ENCODE assay signal across 24 cellular contexts in genomic region chr5:20556364-20556763, GRCh38.
DNase-seq lines count a peak whose midpoint lies in the region; ATAC-seq and TF ChIP-seq lines count a peak whose summit lies in the region.
"Had no signal": no experiment of that assay in that cellular context is flagged by ENCODE, and none has a peak within 500 bp of the region (broad histone marks: within the 10 kb centered on the region; RNA-seq: fewer than 3 reads in every experiment).

No MANE protein-coding gene starts in this region.

- BruUV-seq in mammary epithelial cell (replicated peaks; lab: Mats Ljungman, UMichigan) = no TSS peak

- intact Hi-C loops in mammary epithelial cell (cut with micrococcal nuclease) = no loop called here

- no peaks in the 10 kb centered on the region for H3K27me3 ChIP-seq in mammary epithelial cell (ENCODE audit: insufficient read depth, low read length)
- H3K27me3 ChIP-seq in mesendoderm (ENCODE audit: insufficient read depth, low read length, poor library complexity) = no peaks in the 10 kb centered on the region
- H3K27me3 ChIP-seq: brain microvascular endothelial cell, SJCRH30, testis had no signal

- H3K4me2 ChIP-seq in mammary epithelial cell (ENCODE audit: insufficient read depth, low read depth, low read length) (no peak overlapping the region), mesendoderm (ENCODE audit: low read length) (no peak overlapping the region)

- 79% methylated on average over 4 of the region's 4 CpGs for WGBS in mammary epithelial cell (ENCODE audit: low coverage, missing lambda C conversion rate)
- WGBS in mesendoderm (ENCODE audit: extremely low coverage, insufficient coverage, low lambda C conversion rate) = no CpG with 5 or more reads among the region's 4 CpGs

- H3K23ac ChIP-seq in mesendoderm (ENCODE audit: low read length) = no peak overlapping the region

- H3K79me1 ChIP-seq in mesendoderm (ENCODE audit: low read length) = no peaks in the 10 kb centered on the region

- no peaks in the 10 kb centered on the region for H3K4me1 Mint-ChIP-seq in natural killer cell treated with Interleukin-12 subunit alpha and Interleukin-12 subunit beta and Interleukin-15 and Interleukin-18, amount 100 ng/mL, for 72 hours (ENCODE audit: low read depth in 2 of 2)
- H3K4me1 Mint-ChIP-seq: CD14-positive monocyte; naive thymus-derived CD4-positive, alpha-beta T cell had no signal

- no peak for TF ChIP-seq CTCF in mammary epithelial cell (conservative IDR thresholded peaks at IDR 0.05 in 1 of 2, IDR thresholded peaks at IDR 0.05 in 1 of 2; ENCODE audit: extremely low read depth in 1 of 2, insufficient read depth in 1 of 2, low read depth in 1 of 2, low read length in 2 of 2)

- H4K5ac ChIP-seq in mesendoderm (ENCODE audit: low read length) = no peak overlapping the region

- peaks cover 15% of the 10 kb centered on the region for H3K9me3 Mint-ChIP-seq in natural killer cell treated with Interleukin-12 subunit alpha and Interleukin-12 subunit beta and Interleukin-15 and Interleukin-18, amount 100 ng/mL, for 72 hours

- peaks cover 14% of the 10 kb centered on the region for H3K36me3 Mint-ChIP-seq in natural killer cell treated with Interleukin-12 subunit alpha and Interleukin-12 subunit beta and Interleukin-15 and Interleukin-18, amount 100 ng/mL, for 72 hours
- H3K36me3 Mint-ChIP-seq: CD14-positive monocyte; naive thymus-derived CD4-positive, alpha-beta T cell had no signal

- no peak overlapping the region for H2BK120ac ChIP-seq in mesendoderm (ENCODE audit: low read depth, low read length)

- H3K79me2 ChIP-seq in mammary epithelial cell (ENCODE audit: insufficient read depth, low read length) (no peaks in the 10 kb centered on the region), mesendoderm (ENCODE audit: control insufficient read depth, insufficient read depth, low read length) (no peaks in the 10 kb centered on the region)

- no peak overlapping the region for H3K56ac ChIP-seq in mesendoderm (ENCODE audit: low read length)

- no peaks in the 10 kb centered on the region for H3K27me3 Mint-ChIP-seq in natural killer cell treated with Interleukin-12 subunit alpha and Interleukin-12 subunit beta and Interleukin-15 and Interleukin-18, amount 100 ng/mL, for 72 hours
- H3K27me3 Mint-ChIP-seq: naive thymus-derived CD4-positive, alpha-beta T cell; progenitor cell of endocrine pancreas had no signal

- H2BK15ac ChIP-seq in mesendoderm (replicated peaks; ENCODE audit: low read depth) = no peak overlapping the region

- no peak overlapping the region for H2AFZ ChIP-seq in mammary epithelial cell (ENCODE audit: low read depth, low read length)

- H4K20me1 ChIP-seq in mammary epithelial cell (ENCODE audit: insufficient read depth, low read length) = no peaks in the 10 kb centered on the region

- H3K9me3 ChIP-seq in mammary epithelial cell (replicated peaks; ENCODE audit: insufficient read depth, low read length) = no peaks in the 10 kb centered on the region
- H3K9me3 ChIP-seq: SJCRH30, testis had no signal

- H3K4me3 ChIP-seq in mammary epithelial cell (replicated peaks in 1 of 3; ENCODE audit: insufficient read depth in 1 of 3, low read depth in 2 of 3, low read length in 3 of 3) = no peak overlapping the region
- no peak overlapping the region for H3K4me3 ChIP-seq in mesendoderm (ENCODE audit: low read length)
- H3K4me3 ChIP-seq: lung, SJCRH30, testis had no signal

- no peak overlapping the region for H3K18ac ChIP-seq in mesendoderm (ENCODE audit: low read length)

- no peak overlapping the region for H3K27ac Mint-ChIP-seq in natural killer cell treated with Interleukin-12 subunit alpha and Interleukin-12 subunit beta and Interleukin-15 and Interleukin-18, amount 100 ng/mL, for 72 hours
- H3K27ac Mint-ChIP-seq: CD14-positive monocyte; naive thymus-derived CD4-positive, alpha-beta T cell; progenitor cell of endocrine pancreas had no signal

- H3K27ac ChIP-seq in mammary epithelial cell (ENCODE audit: insufficient read depth, low read depth, low read length) (no peak overlapping the region), mesendoderm (ENCODE audit: low read depth, low read length) (no peak overlapping the region)
- H3K27ac ChIP-seq: brain microvascular endothelial cell, SJCRH30, testis had no signal

- peak; percentile 25 for DNase-seq in ACHN
- DNase-seq in M059J (ENCODE audit: low read depth) = peak; percentile 41
- peak; percentile 27 for DNase-seq in mammary epithelial cell
- DNase-seq in mesendoderm = peak; percentile 31
- no peak for DNase-seq in natural killer cell treated with Interleukin-12 subunit alpha and Interleukin-12 subunit beta and Interleukin-15 and Interleukin-18, amount 100 ng/mL, for 72 hours (ENCODE audit: low spot score)
- no peak for DNase-seq in NCI-H2107 treated with DMSO at 0.1 percent for 48 hours (lab: John Stamatoyannopoulos, UW; ENCODE audit: unreplicated experiment)
- no peak for DNase-seq in COLO829 (ENCODE audit: low spot score)
- DNase-seq: activated naive CD4-positive, alpha-beta T cell treated with anti-CD3 and anti-CD28 coated beads, Interleukin-2, amount 50 U/mL, for 16 hours; activated T-cell treated with anti-CD3 and anti-CD28 coated beads, Interleukin-2, amount 50 U/mL, for 48 hours; brain microvascular endothelial cell; dermis blood vessel endothelial cell; erythroblast; glutamatergic neuron; GOT3; IMR-90; naive thymus-derived CD4-positive, alpha-beta T cell; NCI-H187 treated with DMSO at 0.1 percent for 48 hours; NCI-H510A; SJCRH30; testis had no signal

- dilution Hi-C loops in mammary epithelial cell (cut with HindIII; ENCODE audit: low sequenced_read_pairs) = no loop called here

- H4K8ac ChIP-seq in mesendoderm (ENCODE audit: low read depth, low read length) = no peak overlapping the region

- CTCF ChIA-PET in mammary epithelial cell (lab: Charles Lee; ENCODE audit: low non-redundant PET) = no interaction called here

- H3K36me3 ChIP-seq in mammary epithelial cell (ENCODE audit: insufficient read depth, low read length) (no peaks in the 10 kb centered on the region), mesendoderm (ENCODE audit: control insufficient read depth, insufficient read depth, low read length) (no peaks in the 10 kb centered on the region)
- H3K36me3 ChIP-seq: brain microvascular endothelial cell, SJCRH30 had no signal

- no peak overlapping the region for H3K4me3 Mint-ChIP-seq in natural killer cell treated with Interleukin-12 subunit alpha and Interleukin-12 subunit beta and Interleukin-15 and Interleukin-18, amount 100 ng/mL, for 72 hours
- H3K4me3 Mint-ChIP-seq: CD14-positive monocyte; naive thymus-derived CD4-positive, alpha-beta T cell had no signal

- H2AK5ac ChIP-seq in mesendoderm (ENCODE audit: low read length) = no peak overlapping the region

- in situ Hi-C loops in ACHN (cut with HindIII; ENCODE audit: low pct_ligation_motif_present, low pct_unique_long_range_greater_than_20kb, low sequenced_read_pairs) = no loop called here
- in situ Hi-C loops in mammary epithelial cell (cut with MboI; ENCODE audit: low sequenced_read_pairs in 2 of 2) = no loop called here

- ATAC-seq in GM21390 (IDR thresholded peaks at IDR 0.05; ENCODE audit: unreplicated experiment) = no peak
- ATAC-seq in natural killer cell treated with Interleukin-12 subunit alpha and Interleukin-12 subunit beta and Interleukin-15 and Interleukin-18, amount 100 ng/mL, for 72 hours = no peak
- ATAC-seq: naive thymus-derived CD4-positive, alpha-beta T cell had no signal

- no peak overlapping the region for H3K4ac ChIP-seq in mesendoderm (ENCODE audit: low read depth, low read length)

- no peak overlapping the region for H2BK5ac ChIP-seq in mesendoderm (ENCODE audit: low read length)

- no peak overlapping the region for H3K9ac ChIP-seq in mammary epithelial cell (ENCODE audit: insufficient read depth, low read length)
- H3K9ac ChIP-seq in mesendoderm (ENCODE audit: low read length) = no peak overlapping the region

- no peaks in the 10 kb centered on the region for H3K4me1 ChIP-seq in mammary epithelial cell (ENCODE audit: insufficient read depth, low read length)
- no peaks in the 10 kb centered on the region for H3K4me1 ChIP-seq in mesendoderm (ENCODE audit: control insufficient read depth, low read depth, low read length)
- H3K4me1 ChIP-seq: SJCRH30, testis had no signal

Comparison
In these comparisons a context has a peak if more than half of its experiments do, and no peak if none do; other contexts are left out.
1. DNase-seq: peak in ACHN (single experiment), M059J (single experiment), mammary epithelial cell (single experiment) and mesendoderm (single experiment); none in natural killer cell treated with Interleukin-12 subunit alpha and Interleukin-12 subunit beta and Interleukin-15 and Interleukin-18, amount 100 ng/mL, for 72 hours (single experiment), NCI-H2107 treated with DMSO at 0.1 percent for 48 hours (single experiment) and COLO829 (single experiment).